In genomic region chr1:200234938-200235337, GRCh38 we compare ENCODE assay signal across 23 cellular contexts.
A peak's percentile ranks its signal among the peaks of the same experiment; 100 is the strongest.
DNase-seq lines count a peak whose midpoint lies in the region; ATAC-seq, FAIRE-seq and TF ChIP-seq lines count a peak whose summit lies in the region.
"Had no signal": no experiment of that assay in that cellular context is flagged by ENCODE, and none has a peak within 500 bp of the region (broad histone marks: within the 10 kb centered on the region; RNA-seq: fewer than 3 reads in every experiment).

No MANE protein-coding gene starts in this region.

- H3K4ac ChIP-seq in mesenchymal stem cell (ENCODE audit: low read depth in 1 of 2, low read length in 2 of 2), result no peak overlapping the region

- TF ChIP-seq CTCF in HFFc6 (IDR thresholded peaks at IDR 0.05) (no peak), K562 (IDR thresholded peaks at IDR 0.05 in 2 of 3, conservative IDR thresholded peaks at IDR 0.05 in 1 of 3; ENCODE audit: insufficient read depth in 2 of 3, low read depth in 1 of 3, low read length in 3 of 3) (no peak), GM13977 (IDR thresholded peaks at IDR 0.05; ENCODE audit: extremely low read depth, insufficient read depth, missing control alignments) (no peak), chondrocyte (IDR thresholded peaks at IDR 0.05) (no peak)

- in situ Hi-C loops in K562 (cut with MboI), result no loop called here
- in situ Hi-C loops in GM13977 (cut with MboI; ENCODE audit: low pct_unique_long_range_greater_than_20kb, low sequenced_read_pairs, unreplicated experiment), result no loop called here

- ATAC-seq in K562, result no peak
- ATAC-seq: CD8-positive, alpha-beta T cell; GM12878; GM23338; HCT116 had no signal

- no peak overlapping the region for H3K23ac ChIP-seq in mesenchymal stem cell (ENCODE audit: low read length in 2 of 2)

- no peak for TF ChIP-seq EP300 in K562 (IDR thresholded peaks at IDR 0.05; ENCODE audit: low read length)

- no peak overlapping the region for H2BK15ac ChIP-seq in mesenchymal stem cell (ENCODE audit: low read depth, poor library complexity, severe bottlenecking)

- H3K36me3 ChIP-seq in K562 (ENCODE audit: control insufficient read depth, insufficient read depth, low read length) (no peaks in the 10 kb centered on the region), mesenchymal stem cell (ENCODE audit: control insufficient read depth in 1 of 2, insufficient read depth in 2 of 2, low read depth in 1 of 2, low read length in 2 of 2) (no peaks in the 10 kb centered on the region)
- H3K36me3 ChIP-seq: BLaER1 had no signal

- BruUV-seq in K562 (replicated peaks; lab: Mats Ljungman, UMichigan), result no TSS peak

- DNase-seq in HFFc6, result no peak
- no peak for DNase-seq in K562 (ENCODE audit: extremely low read depth in 1 of 4, low spot score in 3 of 4)
- DNase-seq in mesenchymal stem cell, result no peak
- no peak for DNase-seq in GM13977 (ENCODE audit: low spot score)
- DNase-seq in SKM-1 (lab: John Stamatoyannopoulos, UW; ENCODE audit: unreplicated experiment), result no peak
- DNase-seq in chondrocyte (ENCODE audit: low spot score), result no peak
- DNase-seq: Caco-2; CD4-positive, CD25-positive, alpha-beta regulatory T cell; CD8-positive, alpha-beta T cell; DMS153; DMS79; EL; GDM1; H9 had no signal

- H3K36me3 Mint-ChIP-seq in HFFc6 (ENCODE audit: low read depth), result peaks cover 11% of the 10 kb centered on the region; the same call in 1 of the 2 replicates
- no peaks in the 10 kb centered on the region for H3K36me3 Mint-ChIP-seq in chondrocyte (ENCODE audit: low read depth)
- H3K36me3 Mint-ChIP-seq: CD4-positive, CD25-positive, alpha-beta regulatory T cell; CD8-positive, alpha-beta T cell had no signal

- POLR2A ChIA-PET in K562 (lab: Yijun Ruan, JAX), result interaction anchor here (1.3 to 1.7 kb wide), 3 partner anchors 10 to 16 kb away, joined by 4 to 5 read pairs (median 5); no protein-coding TSS in a partner anchor

- H4K91ac ChIP-seq in mesenchymal stem cell (ENCODE audit: low read length), result no peak overlapping the region

- H2BK5ac ChIP-seq in mesenchymal stem cell (ENCODE audit: low read depth, low read length, poor library complexity, severe bottlenecking), result no peak overlapping the region

- no peaks in the 10 kb centered on the region; the same call in none of the 2 replicates for H3K27me3 Mint-ChIP-seq in HFFc6 (ENCODE audit: insufficient read depth)
- no peaks in the 10 kb centered on the region for H3K27me3 Mint-ChIP-seq in chondrocyte (ENCODE audit: low read depth)

- H2AFZ ChIP-seq in K562 (ENCODE audit: low read depth, low read length) (no peak overlapping the region), mesenchymal stem cell (ENCODE audit: low read depth, low read length) (no peak overlapping the region)
- H2AFZ ChIP-seq: GM23338 had no signal

- TF ChIP-seq RAD21 in K562 (CRISPR knock-in tag; conservative IDR thresholded peaks at IDR 0.05 in 1 of 2, IDR thresholded peaks at IDR 0.05 in 1 of 2), result no peak

- H3K27me3 ChIP-seq in K562 (ENCODE audit: control insufficient read depth in 2 of 2, insufficient read depth in 2 of 2, low read length in 2 of 2) (peaks cover 5 to 14% of the 10 kb centered on the region in 2 experiments; a peak in 3 of 5 replicates), mesenchymal stem cell (ENCODE audit: control insufficient read depth in 1 of 2, insufficient read depth in 1 of 2, low read length in 2 of 2) (no peaks in the 10 kb centered on the region)
- H3K27me3 ChIP-seq: BLaER1 had no signal

- TF ChIP-seq POLR2A in K562 (conservative IDR thresholded peaks at IDR 0.05), result no peak

- no peaks in the 10 kb centered on the region for H3K79me2 ChIP-seq in K562 (ENCODE audit: control insufficient read depth, insufficient read depth, low read length)

- H3K4me3 ChIP-seq in K562, result no peak overlapping the region
- H3K4me3 ChIP-seq in mesenchymal stem cell (ENCODE audit: insufficient read depth in 1 of 2, low read depth in 1 of 2, low read length in 2 of 2), result no peak overlapping the region
- H3K4me3 ChIP-seq: BLaER1, GM12878, GM23338 had no signal

- intact Hi-C loops in K562 (cut with micrococcal nuclease), result no loop called here

- no peak overlapping the region for H3K9ac ChIP-seq in K562 (ENCODE audit: insufficient read depth in 1 of 2, low read depth in 2 of 2, low read length in 2 of 2)
- no peak overlapping the region for H3K9ac ChIP-seq in mesenchymal stem cell (ENCODE audit: low read length)
- H3K9ac ChIP-seq: BLaER1 had no signal

- H3K27ac Mint-ChIP-seq in HFFc6, result peak overlapping the region; percentile 17; the same call in 1 of the 2 replicates
- no peak overlapping the region for H3K27ac Mint-ChIP-seq in chondrocyte (ENCODE audit: unreplicated experiment)
- H3K27ac Mint-ChIP-seq: B cell; CD8-positive, alpha-beta T cell; GM23338; H9 had no signal

- H4K20me1 ChIP-seq in K562 (replicated peaks; ENCODE audit: control insufficient read depth, insufficient read depth, low read length), result no peaks in the 10 kb centered on the region
- H4K20me1 ChIP-seq: BLaER1 had no signal

- H2BK120ac ChIP-seq in mesenchymal stem cell (ENCODE audit: low read depth, low read length), result peak overlapping the region; percentile 61

- H3K9me3 ChIP-seq in K562 (replicated peaks; ENCODE audit: control insufficient read depth, insufficient read depth, low read depth, low read length) (no peaks in the 10 kb centered on the region), mesenchymal stem cell (ENCODE audit: control insufficient read depth, low read length) (no peaks in the 10 kb centered on the region)
- H3K9me3 ChIP-seq: BLaER1, Caco-2 had no signal

- H3K4me1 Mint-ChIP-seq in HFFc6 (ENCODE audit: low read depth) (peaks cover 79% of the 10 kb centered on the region), chondrocyte (ENCODE audit: low read depth) (peaks cover 27% of the 10 kb centered on the region)
- H3K4me1 Mint-ChIP-seq: B cell; CD4-positive, CD25-positive, alpha-beta regulatory T cell; H9 had no signal

- CTCF ChIA-PET in K562 (lab: Yijun Ruan, JAX; ENCODE audit: low intra/inter-chr PET ratio), result no interaction called here

- FAIRE-seq in K562 (lab: Jason Lieb, UNC), result no peak
- FAIRE-seq: A204.1, GM12878, GM18507 had no signal

- no peak overlapping the region for H3K14ac ChIP-seq in mesenchymal stem cell (ENCODE audit: low read length in 2 of 2)

- peak overlapping the region in 1 of 2 experiments; percentile 10 for H3K18ac ChIP-seq in mesenchymal stem cell (ENCODE audit: low read depth in 1 of 2, low read length in 2 of 2)

- no peaks in the 10 kb centered on the region for H3K9me3 Mint-ChIP-seq in HFFc6
- H3K9me3 Mint-ChIP-seq in chondrocyte (ENCODE audit: low read depth), result no peaks in the 10 kb centered on the region
- H3K9me3 Mint-ChIP-seq: CD8-positive, alpha-beta T cell; GM23338; H9 had no signal

- no peaks in the 10 kb centered on the region for H3K79me1 ChIP-seq in mesenchymal stem cell (replicated peaks; ENCODE audit: low read length, poor library complexity, severe bottlenecking)

- H3K27ac ChIP-seq in K562 (ENCODE audit: extremely low read depth, low read depth, low read length), result no peak overlapping the region
- no peak overlapping the region for H3K27ac ChIP-seq in mesenchymal stem cell (ENCODE audit: low read length, poor library complexity, severe bottlenecking)
- H3K27ac ChIP-seq: 22Rv1, BLaER1, C4-2B had no signal

- WGBS in K562 (ENCODE audit: insufficient coverage, low coverage, missing lambda C conversion rate), result 6% methylated on average over 2 of the region's 2 CpGs
- over 99% methylated on average over 2 of the region's 2 CpGs for WGBS in mesenchymal stem cell

- H2AK5ac ChIP-seq in mesenchymal stem cell (ENCODE audit: low read length, severe bottlenecking), result no peak overlapping the region

- H4K8ac ChIP-seq in mesenchymal stem cell (ENCODE audit: low read length), result peak overlapping the region; percentile 69

- H3K4me3 Mint-ChIP-seq in HFFc6 (no peak overlapping the region), chondrocyte (ENCODE audit: unreplicated experiment) (no peak overlapping the region)
- H3K4me3 Mint-ChIP-seq: B cell; CD4-positive, CD25-positive, alpha-beta regulatory T cell; CD8-positive, alpha-beta T cell; GM23338; H9 had no signal

- H2BK12ac ChIP-seq in mesenchymal stem cell (ENCODE audit: low read length in 2 of 2), result peak overlapping the region in 1 of 2 experiments; percentile 96

- no peaks in the 10 kb centered on the region for H3K9me1 ChIP-seq in K562 (ENCODE audit: control insufficient read depth, insufficient read depth, low read length)

- H3K4me2 ChIP-seq in K562 (ENCODE audit: insufficient read depth, low read length), result no peak overlapping the region
- no peak overlapping the region for H3K4me2 ChIP-seq in mesenchymal stem cell (ENCODE audit: low read length, poor library complexity, severe bottlenecking)
- H3K4me2 ChIP-seq: BLaER1, GM23338 had no signal

- H3K4me1 ChIP-seq in K562 (replicated peaks in 1 of 2; ENCODE audit: control insufficient read depth in 2 of 2, insufficient read depth in 2 of 2, low read length in 2 of 2) (no peaks in the 10 kb centered on the region; a peak in 1 of 5 replicates), mesenchymal stem cell (ENCODE audit: control insufficient read depth, insufficient read depth, low read depth, low read length) (no peaks in the 10 kb centered on the region)

TF ChIP-seq in K562, 482 proteins besides CTCF, POLR2A, EP300 and RAD21:
- TF ChIP-seq PTRF (tag; IDR thresholded peaks at IDR 0.05) (no peak), ZNF316 (IDR thresholded peaks at IDR 0.05) (0 out of 2 replicates have a peak, but pooled peaks have one; percentile 2), ZNF449 (CRISPR knock-in tag; IDR thresholded peaks at IDR 0.05) (no peak)
